Comparison of ENCODE assay signal across 8 cellular contexts in genomic region chr3:184129012-184129411, GRCh38. TPM values are rescaled to one million over a fixed set of nuclear protein-coding genes. Genes with fewer than 3 reads are reported as not detected.
DNase-seq lines count a peak whose midpoint lies in the region; ATAC-seq, FAIRE-seq and TF ChIP-seq lines count a peak whose summit lies in the region.

No MANE protein-coding gene starts in this region.

- FAIRE-seq in bronchial epithelial cell (lab: Jason Lieb, UNC) = no peak

- H3K4me1 ChIP-seq in heart left ventricle = peaks cover 0 to 7% (median 0%) of the 10 kb centered on the region in 12 donors
- H3K4me1 ChIP-seq in right atrium auricular region = peaks cover 0 to 5% of the 10 kb centered on the region in 2 donors

- H3K4me3 Mint-ChIP-seq in progenitor cell of endocrine pancreas (ENCODE audit: low read depth) (no peak overlapping the region), immature natural killer cell (no peak overlapping the region)
- no peak overlapping the region for H3K4me3 Mint-ChIP-seq in effector memory CD8-positive, alpha-beta T cell

- H3K27me3 Mint-ChIP-seq in progenitor cell of endocrine pancreas = no peaks in the 10 kb centered on the region
- H3K27me3 Mint-ChIP-seq in effector memory CD8-positive, alpha-beta T cell = peaks cover 0 to 7% of the 10 kb centered on the region in 2 donors
- H3K27me3 Mint-ChIP-seq in immature natural killer cell (ENCODE audit: low read depth in 3 of 3) = peaks cover 1 to 6% (median 3%) of the 10 kb centered on the region in 3 donors

- intact Hi-C loops in heart left ventricle (cut with DNase I) = no loop called here

- no peak overlapping the region for H3K27ac Mint-ChIP-seq in progenitor cell of endocrine pancreas
- no peak overlapping the region for H3K27ac Mint-ChIP-seq in effector memory CD8-positive, alpha-beta T cell
- no peak overlapping the region for H3K27ac Mint-ChIP-seq in immature natural killer cell

- DNase-seq in heart left ventricle = no peak
- no peak for DNase-seq in right atrium auricular region (ENCODE audit: low spot score)
- DNase-seq in NCI-H2107 (lab: John Stamatoyannopoulos, UW) = peak; percentile 42
- DNase-seq in bronchial epithelial cell (ENCODE audit: low read depth) = peak; percentile 52
- DNase-seq in progenitor cell of endocrine pancreas (ENCODE audit: low spot score, unreplicated experiment) = no peak
- no peak for DNase-seq in effector memory CD8-positive, alpha-beta T cell
- DNase-seq in immature natural killer cell = no peak
- no peak for DNase-seq in SKM-1 treated with dmso at 0.1 percent for 144 hours (lab: John Stamatoyannopoulos, UW; ENCODE audit: unreplicated experiment)

- WGBS in heart left ventricle, 4 donors = 32 to 46% (median 34%) methylated on average over 2 of the region's 2 CpGs

- H3K9me3 ChIP-seq in heart left ventricle (no peaks in the 10 kb centered on the region), right atrium auricular region (no peaks in the 10 kb centered on the region)

- H3K27me3 ChIP-seq in heart left ventricle = no peaks in the 10 kb centered on the region
- H3K27me3 ChIP-seq in right atrium auricular region = no peaks in the 10 kb centered on the region
- no peaks in the 10 kb centered on the region for H3K27me3 ChIP-seq in bronchial epithelial cell (ENCODE audit: control insufficient read depth, insufficient read depth, low read length)

- TF ChIP-seq CTCF in heart left ventricle (IDR thresholded peaks at IDR 0.05) (peak in 8 of 12 donors; percentile 16 to 38 (median 32)), right atrium auricular region (IDR thresholded peaks at IDR 0.05) (peak in 1 of 2 donors; percentile 40), bronchial epithelial cell (IDR thresholded peaks at IDR 0.05; ENCODE audit: insufficient read depth, low read length, severe bottlenecking) (peak; percentile 47), progenitor cell of endocrine pancreas (IDR thresholded peaks at IDR 0.05; ENCODE audit: unreplicated experiment) (peak; percentile 45)

- no peak overlapping the region for H3K4me3 ChIP-seq in heart left ventricle
- H3K4me3 ChIP-seq in right atrium auricular region = no peak overlapping the region
- H3K4me3 ChIP-seq in bronchial epithelial cell (ENCODE audit: low read depth, low read length) = no peak overlapping the region

- H3K36me3 ChIP-seq in heart left ventricle (no peaks in the 10 kb centered on the region), right atrium auricular region (no peaks in the 10 kb centered on the region), bronchial epithelial cell (ENCODE audit: control insufficient read depth, insufficient read depth, low read length) (no peaks in the 10 kb centered on the region)

- peak in 1 of 4 donors; percentile 38 for ATAC-seq in heart left ventricle
- ATAC-seq in effector memory CD8-positive, alpha-beta T cell (replicated peaks) = no peak

- TF ChIP-seq POLR2A in heart left ventricle (IDR thresholded peaks at IDR 0.05) = no peak

- H3K36me3 Mint-ChIP-seq in progenitor cell of endocrine pancreas (ENCODE audit: insufficient read depth) (no peaks in the 10 kb centered on the region), immature natural killer cell (no peaks in the 10 kb centered on the region)
- H3K36me3 Mint-ChIP-seq in effector memory CD8-positive, alpha-beta T cell (ENCODE audit: insufficient read depth) = peaks cover 2% of the 10 kb centered on the region

- H3K9me3 Mint-ChIP-seq in progenitor cell of endocrine pancreas (ENCODE audit: low read depth) (no peaks in the 10 kb centered on the region), immature natural killer cell (no peaks in the 10 kb centered on the region)
- H3K9me3 Mint-ChIP-seq in effector memory CD8-positive, alpha-beta T cell = no peaks in the 10 kb centered on the region

- H3K4me1 Mint-ChIP-seq in progenitor cell of endocrine pancreas (ENCODE audit: low read depth) (peaks cover 3% of the 10 kb centered on the region), immature natural killer cell (peaks cover 7 to 8% of the 10 kb centered on the region in 2 donors)
- H3K4me1 Mint-ChIP-seq in effector memory CD8-positive, alpha-beta T cell (ENCODE audit: low read depth in 2 of 2) = peaks cover 3 to 8% of the 10 kb centered on the region in 2 donors

- no peak overlapping the region for H3K27ac ChIP-seq in heart left ventricle
- H3K27ac ChIP-seq in right atrium auricular region = no peak overlapping the region

RNA-seq across cellular contexts. Expression of gene EIF2B5, which starts 6.1 kb away (rescaled TPM):
- total RNA-seq in heart left ventricle (10 to 100 TPM; 24.5 to 39.0 (median 30.9) TPM), right atrium auricular region (10 to 100 TPM; 19.6 to 24.3 TPM), bronchial epithelial cell (42.1 and 46.1 TPM in 2 replicates), progenitor cell of endocrine pancreas (45.4 and 45.7 TPM in 2 replicates)
- polyA plus RNA-seq in heart left ventricle (10 to 100 TPM; 28.5 to 58.2 TPM), immature natural killer cell (10 to 100 TPM; 34.6 to 51.5 (median 50.2) TPM)

RNA-seq across cellular contexts. Expression of gene DVL3, which starts 26.2 kb away (rescaled TPM):
- 10 to 100 TPM; 53.4 to 94.2 (median 70.9) TPM for total RNA-seq in heart left ventricle
- 10 to 100 TPM; 36.3 to 59.8 TPM for polyA plus RNA-seq in heart left ventricle
- 10 to 100 TPM; 43.5 to 66.1 TPM for total RNA-seq in right atrium auricular region
- 22.6 and 30.2 TPM in 2 replicates for total RNA-seq in bronchial epithelial cell
- total RNA-seq in progenitor cell of endocrine pancreas = 112 and 118 TPM in 2 replicates
- polyA plus RNA-seq in immature natural killer cell = 10 to 100 TPM; 12.7 to 13.4 (median 13.2) TPM

RNA-seq across cellular contexts. Expression of gene HTR3E, which starts 32.1 kb away (rescaled TPM):
- total RNA-seq in heart left ventricle = not detected
- polyA plus RNA-seq in heart left ventricle = not detected
- not detected for total RNA-seq in right atrium auricular region
- total RNA-seq in bronchial epithelial cell = not detected in 2 replicates
- not detected in 2 replicates for total RNA-seq in progenitor cell of endocrine pancreas
- not detected for polyA plus RNA-seq in immature natural killer cell

RNA-seq across cellular contexts. Expression of gene AP2M1, which starts 45.6 kb away (rescaled TPM):
- total RNA-seq in heart left ventricle = 100 to 1,000 TPM; 225 to 400 (median 337) TPM
- 100 to 1,000 TPM; 291 to 431 TPM for polyA plus RNA-seq in heart left ventricle
- 100 to 1,000 TPM; 183 to 235 TPM for total RNA-seq in right atrium auricular region
- 262 and 275 TPM in 2 replicates for total RNA-seq in bronchial epithelial cell
- 213 and 223 TPM in 2 replicates for total RNA-seq in progenitor cell of endocrine pancreas
- 100 to 1,000 TPM; 270 to 364 (median 329) TPM for polyA plus RNA-seq in immature natural killer cell

RNA-seq across cellular contexts. Expression of gene ABCF3, which starts 57.0 kb away (rescaled TPM):
- total RNA-seq in heart left ventricle = 10 to 100 TPM; 58.2 to 81.9 (median 69.2) TPM
- 10 to 100 TPM; 63.4 to 80.5 TPM for polyA plus RNA-seq in heart left ventricle
- total RNA-seq in right atrium auricular region = 10 to 100 TPM; 42.8 to 47.9 TPM
- 40.0 and 54.2 TPM in 2 replicates for total RNA-seq in bronchial epithelial cell
- total RNA-seq in progenitor cell of endocrine pancreas = 60.8 and 65.9 TPM in 2 replicates
- polyA plus RNA-seq in immature natural killer cell = 10 to 100 TPM; 19.1 to 47.1 (median 28.9) TPM

Comparison
In these comparisons a context has a peak if more than half of its experiments do, and no peak if none do; other contexts are left out.
1. DNase-seq: peak in NCI-H2107 (single experiment) and bronchial epithelial cell (single experiment); none in heart left ventricle (0 of 5), right atrium auricular region (single experiment), progenitor cell of endocrine pancreas (single experiment), effector memory CD8-positive, alpha-beta T cell (0 of 3), immature natural killer cell (0 of 3) and SKM-1 treated with dmso at 0.1 percent for 144 hours (single experiment).